In genomic region chr6:86508230-86508629, GRCh38 we compare ENCODE assay signal across 36 cellular contexts.
DNase-seq lines count a peak whose midpoint lies in the region; ATAC-seq, FAIRE-seq and TF ChIP-seq lines count a peak whose summit lies in the region.
"Had no signal": no experiment of that assay in that cellular context is flagged by ENCODE, and none has a peak within 500 bp of the region (broad histone marks: within the 10 kb centered on the region; RNA-seq: fewer than 3 reads in every experiment).

No MANE protein-coding gene starts in this region.

- H3K79me1 ChIP-seq in IMR-90 (ENCODE audit: low read depth in 1 of 2, low read length in 2 of 2): no peaks in the 10 kb centered on the region
- no peaks in the 10 kb centered on the region for H3K79me1 ChIP-seq in neuronal stem cell (ENCODE audit: low read depth, low read length)

- H3K36me3 Mint-ChIP-seq in activated CD8-positive, alpha-beta memory T cell treated with anti-CD3 and anti-CD28 coated beads, Interleukin-2, amount 10 ng/mL, durations not matched to agents 7 days and 5 days: no peaks in the 10 kb centered on the region
- H3K36me3 Mint-ChIP-seq: CD14-positive monocyte; CD4-positive, alpha-beta memory T cell; CD4-positive, CD25-positive, alpha-beta regulatory T cell; CD8-positive, alpha-beta memory T cell; CD8-positive, alpha-beta T cell had no signal

- H3K79me2 ChIP-seq in HepG2 (ENCODE audit: insufficient read depth, low read length) (no peaks in the 10 kb centered on the region), K562 (ENCODE audit: control insufficient read depth, insufficient read depth, low read length) (no peaks in the 10 kb centered on the region)

- no peak overlapping the region for H2BK15ac ChIP-seq in IMR-90 (ENCODE audit: low read depth, low read length)
- H2BK15ac ChIP-seq in neuronal stem cell (ENCODE audit: low read length): no peak overlapping the region

- TF ChIP-seq CTCF in HepG2 (CRISPR knock-in tag; IDR thresholded peaks at IDR 0.05): no peak
- TF ChIP-seq CTCF in right lobe of liver (IDR thresholded peaks at IDR 0.05): no peak
- TF ChIP-seq CTCF in A549 (IDR thresholded peaks at IDR 0.05): no peak
- no peak for TF ChIP-seq CTCF in IMR-90 (conservative IDR thresholded peaks at IDR 0.05; ENCODE audit: low read depth, low read length)
- TF ChIP-seq CTCF in K562 (IDR thresholded peaks at IDR 0.05 in 2 of 3, conservative IDR thresholded peaks at IDR 0.05 in 1 of 3; ENCODE audit: insufficient read depth in 2 of 3, low read depth in 1 of 3, low read length in 3 of 3): no peak

- no peak for TF ChIP-seq POLR2A in HepG2 (IDR thresholded peaks at IDR 0.05; ENCODE audit: insufficient read depth in 1 of 2, low read depth in 2 of 2, low read length in 2 of 2)
- no peak for TF ChIP-seq POLR2A in right lobe of liver (IDR thresholded peaks at IDR 0.05)
- TF ChIP-seq POLR2A in A549 (IDR thresholded peaks at IDR 0.05; ENCODE audit: low read length): no peak
- no peak for TF ChIP-seq POLR2A in IMR-90 (IDR thresholded peaks at IDR 0.05; ENCODE audit: low read depth, low read length)
- no peak for TF ChIP-seq POLR2A in K562 (conservative IDR thresholded peaks at IDR 0.05)

- ATAC-seq in HepG2 (no peak), right lobe of liver (no peak), A549 (no peak), IMR-90 (ENCODE audit: low read depth) (no peak), K562 (no peak)
- ATAC-seq in activated CD8-positive, alpha-beta memory T cell treated with anti-CD3 and anti-CD28 coated beads, Interleukin-2, amount 10 ng/mL, durations not matched to agents 7 days and 5 days: no peak
- ATAC-seq: CD8-positive, alpha-beta T cell had no signal

- no peaks in the 10 kb centered on the region for H3K36me3 ChIP-seq in HepG2 (replicated peaks in 1 of 2; ENCODE audit: control insufficient read depth in 1 of 2, insufficient read depth in 2 of 2, low read length in 2 of 2)
- no peaks in the 10 kb centered on the region for H3K36me3 ChIP-seq in right lobe of liver
- H3K36me3 ChIP-seq in IMR-90 (ENCODE audit: control insufficient read depth, insufficient read depth, low read length): no peaks in the 10 kb centered on the region
- H3K36me3 ChIP-seq in K562 (ENCODE audit: control insufficient read depth, insufficient read depth, low read length): no peaks in the 10 kb centered on the region
- H3K36me3 ChIP-seq in neuronal stem cell (replicated peaks in 1 of 2; ENCODE audit: control insufficient read depth in 2 of 2, insufficient read depth in 2 of 2, low read length in 2 of 2): no peaks in the 10 kb centered on the region
- H3K36me3 ChIP-seq: BE2C; BLaER1; BLaER1 treated with 17β-estradiol and CSF1 and Interleukin-3, amounts not matched to agents 10 nM and 100 nM had no signal

- H3K23ac ChIP-seq in IMR-90 (ENCODE audit: low read depth, low read length) (no peak overlapping the region), neuronal stem cell (ENCODE audit: low read depth, low read length, poor library complexity) (no peak overlapping the region)

- H3K56ac ChIP-seq in IMR-90 (ENCODE audit: extremely low read depth, insufficient read depth, low read length): no peak overlapping the region

- H3K4me1 ChIP-seq in HepG2 (ENCODE audit: insufficient read depth, low read length) (no peaks in the 10 kb centered on the region), right lobe of liver (no peaks in the 10 kb centered on the region), A549 (no peaks in the 10 kb centered on the region), IMR-90 (ENCODE audit: control insufficient read depth, insufficient read depth, low read length) (no peaks in the 10 kb centered on the region), K562 (replicated peaks in 1 of 2; ENCODE audit: control insufficient read depth in 2 of 2, insufficient read depth in 2 of 2, low read length in 2 of 2) (no peaks in the 10 kb centered on the region), neuronal stem cell (ENCODE audit: control insufficient read depth in 2 of 2, insufficient read depth in 1 of 2, low read depth in 1 of 2, low read length in 2 of 2) (peaks cover 0 to 1% of the 10 kb centered on the region in 2 donors)
- H3K4me1 ChIP-seq: BE2C; BLaER1; BLaER1 treated with 17β-estradiol and CSF1 and Interleukin-3, amounts not matched to agents 10 nM and 100 nM had no signal

- H4K91ac ChIP-seq in IMR-90 (ENCODE audit: insufficient read depth, low read depth, low read length) (no peak overlapping the region), neuronal stem cell (ENCODE audit: low read depth, low read length, poor library complexity) (no peak overlapping the region)

- H2AK9ac ChIP-seq in IMR-90 (replicated peaks; ENCODE audit: low read depth, low read length, poor library complexity): no peak overlapping the region

- H3K9ac ChIP-seq in HepG2 (ENCODE audit: insufficient read depth, low read depth, low read length): no peak overlapping the region
- H3K9ac ChIP-seq in IMR-90 (ENCODE audit: low read depth, low read length): no peak overlapping the region
- no peak overlapping the region for H3K9ac ChIP-seq in K562 (ENCODE audit: insufficient read depth in 1 of 2, low read depth in 2 of 2, low read length in 2 of 2)
- H3K9ac ChIP-seq in neuronal stem cell (ENCODE audit: low read depth, low read length, poor library complexity): no peak overlapping the region
- H3K9ac ChIP-seq: BLaER1; BLaER1 treated with 17β-estradiol and CSF1 and Interleukin-3, amounts not matched to agents 10 nM and 100 nM had no signal

- no peak overlapping the region for H3K18ac ChIP-seq in IMR-90 (ENCODE audit: low read depth, low read length)
- H3K18ac ChIP-seq in neuronal stem cell (ENCODE audit: low read length): no peak overlapping the region

- H3K4ac ChIP-seq in IMR-90 (ENCODE audit: low read depth, low read length): no peak overlapping the region
- no peak overlapping the region for H3K4ac ChIP-seq in neuronal stem cell (ENCODE audit: low read length)

- H3K9me1 ChIP-seq in IMR-90 (ENCODE audit: insufficient read depth, low read length) (no peaks in the 10 kb centered on the region), K562 (ENCODE audit: control insufficient read depth, insufficient read depth, low read length) (no peaks in the 10 kb centered on the region)

- H3K27ac ChIP-seq in HepG2 (ENCODE audit: extremely low read length, insufficient read depth, low read length) (no peak overlapping the region), right lobe of liver (no peak overlapping the region), A549 (no peak overlapping the region), IMR-90 (ENCODE audit: insufficient read depth, low read length) (no peak overlapping the region), K562 (ENCODE audit: extremely low read depth, low read depth, low read length) (no peak overlapping the region), neuronal stem cell (replicated peaks; ENCODE audit: low read length) (no peak overlapping the region)
- H3K27ac ChIP-seq: 22Rv1; BLaER1; BLaER1 treated with 17β-estradiol and CSF1 and Interleukin-3, amounts not matched to agents 10 nM and 100 nM; C4-2B had no signal

- intact Hi-C loops in HepG2 (cut with micrococcal nuclease; ENCODE audit: unreplicated experiment) (no loop called here), right lobe of liver (cut with DNase I) (no loop called here), IMR-90 (cut with micrococcal nuclease) (no loop called here), K562 (cut with micrococcal nuclease) (no loop called here)

- H2AFZ ChIP-seq in HepG2 (ENCODE audit: low read length): no peak overlapping the region
- no peak overlapping the region for H2AFZ ChIP-seq in IMR-90 (replicated peaks; ENCODE audit: low read length, poor library complexity)
- no peak overlapping the region for H2AFZ ChIP-seq in K562 (ENCODE audit: low read depth, low read length)
- H2AFZ ChIP-seq in neuronal stem cell (ENCODE audit: low read length): no peak overlapping the region

- H3K27me3 ChIP-seq in HepG2 (ENCODE audit: control insufficient read depth in 1 of 2, insufficient read depth in 2 of 2, low read length in 2 of 2): no peaks in the 10 kb centered on the region
- H3K27me3 ChIP-seq in right lobe of liver: no peaks in the 10 kb centered on the region
- no peaks in the 10 kb centered on the region for H3K27me3 ChIP-seq in IMR-90 (ENCODE audit: control insufficient read depth, insufficient read depth, low read length)
- H3K27me3 ChIP-seq in K562 (ENCODE audit: control insufficient read depth in 2 of 2, insufficient read depth in 2 of 2, low read length in 2 of 2): no peaks in the 10 kb centered on the region
- H3K27me3 ChIP-seq in neuronal stem cell (ENCODE audit: control insufficient read depth in 3 of 3, insufficient read depth in 3 of 3, low read depth in 1 of 3, low read length in 3 of 3): no peaks in the 10 kb centered on the region
- H3K27me3 ChIP-seq: BE2C; BLaER1; BLaER1 treated with 17β-estradiol and CSF1 and Interleukin-3, amounts not matched to agents 10 nM and 100 nM had no signal

- H3K27me3 Mint-ChIP-seq in activated CD8-positive, alpha-beta memory T cell treated with anti-CD3 and anti-CD28 coated beads, Interleukin-2, amount 10 ng/mL, durations not matched to agents 7 days and 5 days: no peaks in the 10 kb centered on the region
- H3K27me3 Mint-ChIP-seq: B cell; CD4-positive, alpha-beta memory T cell; CD4-positive, alpha-beta T cell; CD4-positive, CD25-positive, alpha-beta regulatory T cell; CD8-positive, alpha-beta memory T cell had no signal

- no peak overlapping the region for H2BK20ac ChIP-seq in IMR-90 (ENCODE audit: low read depth, low read length)

- in situ Hi-C loops in HepG2 (cut with HindIII; ENCODE audit: extremely low pct_ligation_motif_present, low pct_unique_long_range_greater_than_20kb): no loop called here
- in situ Hi-C loops in IMR-90 (cut with MboI; ENCODE audit: low sequenced_read_pairs): no loop called here
- in situ Hi-C loops in K562 (cut with MboI): no loop called here

- H3K9me3 ChIP-seq in HepG2 (ENCODE audit: low read length) (peaks cover 56% of the 10 kb centered on the region), right lobe of liver (no peaks in the 10 kb centered on the region), A549 (no peaks in the 10 kb centered on the region), IMR-90 (ENCODE audit: control insufficient read depth, insufficient read depth, low read length) (peaks cover 13% of the 10 kb centered on the region), K562 (replicated peaks; ENCODE audit: control insufficient read depth, insufficient read depth, low read depth, low read length) (no peaks in the 10 kb centered on the region), neuronal stem cell (replicated peaks in 1 of 2; ENCODE audit: control insufficient read depth in 2 of 2, insufficient read depth in 1 of 2, low read depth in 1 of 2, low read length in 2 of 2) (no peaks in the 10 kb centered on the region)
- H3K9me3 ChIP-seq: BE2C; BLaER1; BLaER1 treated with 17β-estradiol and CSF1 and Interleukin-3, amounts not matched to agents 10 nM and 100 nM had no signal

- H3K4me2 ChIP-seq in HepG2 (ENCODE audit: low read depth, low read length) (no peak overlapping the region), A549 (no peak overlapping the region), IMR-90 (ENCODE audit: low read depth, low read length) (no peak overlapping the region), K562 (ENCODE audit: insufficient read depth, low read length) (no peak overlapping the region), neuronal stem cell (ENCODE audit: insufficient read depth, low read length, poor library complexity, severe bottlenecking) (no peak overlapping the region)
- H3K4me2 ChIP-seq: BLaER1; BLaER1 treated with 17β-estradiol and CSF1 and Interleukin-3, amounts not matched to agents 10 nM and 100 nM had no signal

- no peak overlapping the region for H3K4me3 Mint-ChIP-seq in activated CD8-positive, alpha-beta memory T cell treated with anti-CD3 and anti-CD28 coated beads, Interleukin-2, amount 10 ng/mL, durations not matched to agents 7 days and 5 days
- H3K4me3 Mint-ChIP-seq: B cell; CD14-positive monocyte; CD4-positive, alpha-beta memory T cell; CD4-positive, alpha-beta T cell; CD4-positive, CD25-positive, alpha-beta regulatory T cell; CD8-positive, alpha-beta memory T cell; CD8-positive, alpha-beta T cell had no signal

- H2BK12ac ChIP-seq in neuronal stem cell (ENCODE audit: low read length): no peak overlapping the region

- no peak overlapping the region for H2BK5ac ChIP-seq in IMR-90 (ENCODE audit: low read depth, low read length, poor library complexity, severe bottlenecking)
- no peak overlapping the region for H2BK5ac ChIP-seq in neuronal stem cell (ENCODE audit: low read length)

- H3K4me3 ChIP-seq in HepG2 (replicated peaks in 1 of 3; ENCODE audit: insufficient read depth in 1 of 3, low read depth in 2 of 3, low read length in 3 of 3) (no peak overlapping the region), right lobe of liver (no peak overlapping the region), A549 (no peak overlapping the region), IMR-90 (ENCODE audit: insufficient read depth, low read depth, low read length) (no peak overlapping the region), K562 (no peak overlapping the region), neuronal stem cell (ENCODE audit: low read length in 2 of 2) (no peak overlapping the region)
- H3K4me3 ChIP-seq: BLaER1; BLaER1 treated with 17β-estradiol and CSF1 and Interleukin-3, amounts not matched to agents 10 nM and 100 nM had no signal

- no peak overlapping the region for H2BK120ac ChIP-seq in IMR-90 (ENCODE audit: low read depth, low read length)
- no peak overlapping the region for H2BK120ac ChIP-seq in neuronal stem cell (ENCODE audit: low read depth, low read length)

- H3K14ac ChIP-seq in IMR-90 (replicated peaks; ENCODE audit: low read depth, low read length): no peak overlapping the region
- H3K14ac ChIP-seq in neuronal stem cell (ENCODE audit: low read length): no peak overlapping the region

- H4K8ac ChIP-seq in IMR-90 (ENCODE audit: low read depth in 2 of 2, low read length in 2 of 2) (no peak overlapping the region), neuronal stem cell (ENCODE audit: low read depth, low read length) (no peak overlapping the region)

- H3K4me1 Mint-ChIP-seq in activated CD8-positive, alpha-beta memory T cell treated with anti-CD3 and anti-CD28 coated beads, Interleukin-2, amount 10 ng/mL, durations not matched to agents 7 days and 5 days: no peaks in the 10 kb centered on the region
- H3K4me1 Mint-ChIP-seq: B cell; CD14-positive monocyte; CD4-positive, alpha-beta memory T cell; CD4-positive, CD25-positive, alpha-beta regulatory T cell; CD8-positive, alpha-beta memory T cell had no signal

- H2AK5ac ChIP-seq in IMR-90 (ENCODE audit: low read depth, low read length) (no peak overlapping the region), neuronal stem cell (ENCODE audit: low read depth, low read length) (no peak overlapping the region)

- no peak overlapping the region for H3K27ac Mint-ChIP-seq in activated CD8-positive, alpha-beta memory T cell treated with anti-CD3 and anti-CD28 coated beads, Interleukin-2, amount 10 ng/mL, durations not matched to agents 7 days and 5 days
- H3K27ac Mint-ChIP-seq: B cell; CD14-positive monocyte; CD4-positive, alpha-beta memory T cell; CD4-positive, alpha-beta T cell; CD4-positive, CD25-positive, alpha-beta regulatory T cell; CD8-positive, alpha-beta memory T cell; CD8-positive, alpha-beta T cell had no signal

- no TSS peak for BruUV-seq in HepG2 (replicated peaks; lab: Mats Ljungman, UMichigan)
- BruUV-seq in IMR-90 (replicated peaks; lab: Mats Ljungman, UMichigan): no TSS peak
- BruUV-seq in K562 (replicated peaks; lab: Mats Ljungman, UMichigan): no TSS peak

- no peak for FAIRE-seq in HepG2 (lab: Jason Lieb, UNC)
- no peak for FAIRE-seq in A549 (lab: Jason Lieb, UNC)
- no peak for FAIRE-seq in K562 (lab: Jason Lieb, UNC)
- FAIRE-seq: A204.1, D721Med had no signal

- CTCF ChIA-PET in HepG2 (lab: Yijun Ruan, JAX; ENCODE audit: low intra/inter-chr PET ratio, low total read pairs) (no interaction called here), A549 (lab: Yijun Ruan, JAX) (no interaction called here), IMR-90 (lab: Yijun Ruan, JAX) (interaction anchor here (0.6 kb wide), 1 partner anchor 163 kb away, joined by 4 read pairs; no protein-coding TSS in a partner anchor), K562 (lab: Yijun Ruan, JAX; ENCODE audit: low intra/inter-chr PET ratio) (no interaction called here)
- CTCF ChIA-PET in activated CD8-positive, alpha-beta memory T cell treated with anti-CD3 and anti-CD28 coated beads, Interleukin-2, amount 10 ng/mL, durations not matched to agents 7 days and 5 days (lab: Charles Lee): no interaction called here

- 0% methylated on average over 3 of the region's 3 CpGs for WGBS in HepG2 (ENCODE audit: low lambda C conversion rate)
- 45% methylated on average over 3 of the region's 3 CpGs for WGBS in right lobe of liver (ENCODE audit: insufficient coverage, low coverage, low lambda C conversion rate, missing lambda C conversion rate)
- 15% methylated on average over 3 of the region's 3 CpGs for WGBS in A549 (ENCODE audit: missing lambda C conversion rate)
- WGBS in IMR-90 (ENCODE audit: extremely low coverage in 2 of 2, insufficient read length in 1 of 2), 2 experiments: no CpG with 5 or more reads among the region's 3 CpGs
- WGBS in K562 (ENCODE audit: insufficient coverage, low coverage, missing lambda C conversion rate): 0% methylated on average over 3 of the region's 3 CpGs
- no CpG with 5 or more reads among the region's 3 CpGs for WGBS in neuronal stem cell (ENCODE audit: extremely low coverage in 2 of 2, insufficient read length in 2 of 2, insufficient replicate concordance in 1 of 2), 2 donors

- POLR2A ChIA-PET in HepG2 (lab: Yijun Ruan, JAX) (no interaction called here), A549 (lab: Yijun Ruan, JAX) (no interaction called here), IMR-90 (lab: Charles Lee; ENCODE audit: unreplicated experiment) (no interaction called here), K562 (lab: Yijun Ruan, JAX) (no interaction called here)

- peaks cover 2% of the 10 kb centered on the region for H3K9me3 Mint-ChIP-seq in activated CD8-positive, alpha-beta memory T cell treated with anti-CD3 and anti-CD28 coated beads, Interleukin-2, amount 10 ng/mL, durations not matched to agents 7 days and 5 days (ENCODE audit: low read depth)

- H4K20me1 ChIP-seq in HepG2 (ENCODE audit: insufficient read depth, low read length) (no peaks in the 10 kb centered on the region), IMR-90 (ENCODE audit: insufficient read depth, low read length) (no peaks in the 10 kb centered on the region), K562 (replicated peaks; ENCODE audit: control insufficient read depth, insufficient read depth, low read length) (no peaks in the 10 kb centered on the region)
- H4K20me1 ChIP-seq: BLaER1; BLaER1 treated with 17β-estradiol and CSF1 and Interleukin-3, amounts not matched to agents 10 nM and 100 nM had no signal

- no peak for DNase-seq in HepG2 (ENCODE audit: low spot score)
- DNase-seq in right lobe of liver: no peak
- no peak for DNase-seq in A549 (ENCODE audit: low read depth in 1 of 2, low spot score in 1 of 2)
- no peak for DNase-seq in IMR-90
- no peak for DNase-seq in K562 (ENCODE audit: extremely low read depth in 1 of 4, low spot score in 3 of 4)
- no peak for DNase-seq in activated CD8-positive, alpha-beta memory T cell treated with anti-CD3 and anti-CD28 coated beads, Interleukin-2, amount 10 ng/mL, durations not matched to agents 7 days and 5 days
- DNase-seq in neuronal stem cell (ENCODE audit: low spot score): no peak
- DNase-seq in AG08395 (ENCODE audit: low spot score): no peak
- DNase-seq: 8988T; ACHN; AML-193; BE2C; C1 segment of cervical spinal cord; Caco-2; Calu3; CD4-positive, alpha-beta memory T cell; CD4-positive, alpha-beta T cell; CD4-positive, CD25-positive, alpha-beta regulatory T cell; CD8-positive, alpha-beta memory T cell; CD8-positive, alpha-beta T cell; COR-L47; DMS 273 treated with DMSO at 0.1 percent for 48 hours; DMS153; DMS53; DMS79; DMS79 treated with DMSO at 0.1 percent for 48 hours; DND-41; EL had no signal

- no peak overlapping the region for H4K5ac ChIP-seq in IMR-90 (ENCODE audit: low read depth, low read length)

- dilution Hi-C loops in IMR-90 (cut with HindIII; ENCODE audit: low sequenced_read_pairs, unreplicated experiment): no loop called here

- TF ChIP-seq RAD21 in HepG2 (CRISPR knock-in tag; IDR thresholded peaks at IDR 0.05) (no peak), A549 (conservative IDR thresholded peaks at IDR 0.05 in 1 of 2, IDR thresholded peaks at IDR 0.05 in 1 of 2) (no peak), IMR-90 (IDR thresholded peaks at IDR 0.05; ENCODE audit: low read length) (no peak), K562 (CRISPR knock-in tag; conservative IDR thresholded peaks at IDR 0.05 in 1 of 2, IDR thresholded peaks at IDR 0.05 in 1 of 2) (no peak)

- TF ChIP-seq EP300 in HepG2 (IDR thresholded peaks at IDR 0.05; ENCODE audit: low read depth in 2 of 2, low read length in 2 of 2): no peak
- TF ChIP-seq EP300 in HepG2 (CRISPR knock-in tag; IDR thresholded peaks at IDR 0.05; ENCODE audit: borderline replicate concordance): no peak
- TF ChIP-seq EP300 in A549 (IDR thresholded peaks at IDR 0.05): no peak
- no peak for TF ChIP-seq EP300 in K562 (IDR thresholded peaks at IDR 0.05; ENCODE audit: low read length)

Comparison
In these comparisons a context has a peak if more than half of its experiments do, and no peak if none do; other contexts are left out.
1. Of the 241 proteins assayed by ChIP-seq in both HepG2 and K562: peak only in HepG2: none; only in K562: MAFG; in both: MAFF; in neither: 238; mixed calls (peak in some experiments, not most) for 1.